9 cellular contexts compared by ENCODE assay signal in genomic region chr19:2550431-2551171, GRCh38.
DNase-seq lines count a peak whose midpoint lies in the region; ATAC-seq and TF ChIP-seq lines count a peak whose summit lies in the region.
"Had no signal": no experiment of that assay in that cellular context is flagged by ENCODE, and none has a peak within 500 bp of the region (broad histone marks: within the 10 kb centered on the region; RNA-seq: fewer than 3 reads in every experiment).

No MANE protein-coding gene starts in this region.

- no peaks in the 10 kb centered on the region for H3K27me3 ChIP-seq in tibial artery

- intact Hi-C loops in tibial artery (cut with DNase I; ENCODE audit: low total_unique reads): no loop called here

- no peak overlapping the region for H3K9ac ChIP-seq in SK-N-MC (ENCODE audit: insufficient read length)

- TF ChIP-seq CTCF in tibial artery (IDR thresholded peaks at IDR 0.05): no peak

- H3K36me3 ChIP-seq in SK-N-MC (ENCODE audit: insufficient read depth, low read length) (no peaks in the 10 kb centered on the region), tibial artery (no peaks in the 10 kb centered on the region)

- H3K27ac ChIP-seq in SK-N-MC (no peak overlapping the region), tibial artery (peak overlapping the region; percentile 6 to 9)

- no peak for ATAC-seq in HG02870 (IDR thresholded peaks at IDR 0.05; ENCODE audit: unreplicated experiment)

- peak overlapping the region; percentile 68 for H3K4me3 ChIP-seq in SK-N-MC
- H3K4me3 ChIP-seq in tibial artery: no peak overlapping the region

- H3K9me3 ChIP-seq in SK-N-MC (ENCODE audit: low read depth, low read length): no peaks in the 10 kb centered on the region
- no peaks in the 10 kb centered on the region for H3K9me3 ChIP-seq in tibial artery

- peaks cover 6 to 45% (median 22%) of the 10 kb centered on the region in 4 donors for H3K4me1 ChIP-seq in tibial artery

- DNase-seq in NCI-H345 (lab: John Stamatoyannopoulos, UW) (peak; percentile 5), NCI-H345 treated with DMSO at 0.1 percent for 48 hours (lab: John Stamatoyannopoulos, UW; ENCODE audit: unreplicated experiment) (no peak), SK-N-MC (ENCODE audit: low read depth, low spot score) (no peak), iris pigment epithelial cell (ENCODE audit: low read depth) (peak; percentile 32), tibial artery (no peak), T-helper 2 cell (no peak), HuH-7 (ENCODE audit: low spot score) (no peak)
- DNase-seq: kidney glomerular epithelial cell had no signal

Comparison
In these comparisons a context has a peak if more than half of its experiments do, and no peak if none do; other contexts are left out.
1. DNase-seq: peak in NCI-H345 (single experiment) and iris pigment epithelial cell (single experiment); none in NCI-H345 treated with DMSO at 0.1 percent for 48 hours (single experiment), SK-N-MC (single experiment), tibial artery (0 of 2), T-helper 2 cell (0 of 5) and HuH-7 (single experiment).